1 cellular context compared by ENCODE assay signal in the genomic region with DNA sequence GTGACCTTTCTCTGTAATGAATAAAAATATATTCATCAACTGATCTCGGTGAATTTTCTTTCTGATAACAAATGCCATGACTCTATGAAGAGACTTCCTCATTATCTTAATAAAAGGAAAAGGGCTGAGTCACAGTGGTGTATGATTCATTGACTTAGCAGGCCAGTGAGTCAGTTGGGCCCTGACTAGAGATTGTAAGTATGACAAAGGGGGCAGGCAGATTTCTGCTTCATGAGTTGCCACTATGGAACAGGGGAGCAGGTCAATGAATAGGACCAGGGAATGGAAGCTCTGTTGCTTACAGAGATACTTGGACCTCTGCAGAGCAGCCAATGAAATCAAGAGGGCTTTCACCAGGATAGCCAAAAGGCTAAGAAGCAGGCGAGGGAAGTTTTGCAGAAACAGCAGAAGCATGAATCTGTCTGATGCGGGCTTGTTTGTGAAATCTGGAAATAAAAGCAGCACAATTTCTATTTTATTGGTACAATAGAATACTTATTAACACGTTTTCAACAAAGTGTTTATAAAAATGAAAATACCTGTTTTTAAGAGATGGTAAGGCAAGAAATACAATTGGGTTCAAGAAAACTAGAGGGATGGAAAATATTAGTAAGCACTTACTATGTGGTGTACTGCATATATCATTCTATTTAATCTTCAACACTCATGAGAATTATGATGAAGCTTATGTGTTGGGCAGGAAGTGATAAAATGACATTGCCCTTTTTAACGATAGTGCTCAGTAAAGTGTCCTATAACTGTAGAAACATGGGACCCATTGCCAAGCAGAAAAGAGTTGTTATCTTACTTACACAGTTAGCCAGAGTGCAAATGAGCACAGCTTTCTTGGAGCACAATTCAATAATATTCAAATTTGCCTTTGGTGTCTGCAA.
TF ChIP-seq lines count a peak whose summit lies in the region.

No MANE protein-coding gene starts in this region.

TF ChIP-seq in K562, 482 proteins besides CTCF, POLR2A, EP300 and RAD21 (continued from another document):
- TF ChIP-seq, protein P1, sequence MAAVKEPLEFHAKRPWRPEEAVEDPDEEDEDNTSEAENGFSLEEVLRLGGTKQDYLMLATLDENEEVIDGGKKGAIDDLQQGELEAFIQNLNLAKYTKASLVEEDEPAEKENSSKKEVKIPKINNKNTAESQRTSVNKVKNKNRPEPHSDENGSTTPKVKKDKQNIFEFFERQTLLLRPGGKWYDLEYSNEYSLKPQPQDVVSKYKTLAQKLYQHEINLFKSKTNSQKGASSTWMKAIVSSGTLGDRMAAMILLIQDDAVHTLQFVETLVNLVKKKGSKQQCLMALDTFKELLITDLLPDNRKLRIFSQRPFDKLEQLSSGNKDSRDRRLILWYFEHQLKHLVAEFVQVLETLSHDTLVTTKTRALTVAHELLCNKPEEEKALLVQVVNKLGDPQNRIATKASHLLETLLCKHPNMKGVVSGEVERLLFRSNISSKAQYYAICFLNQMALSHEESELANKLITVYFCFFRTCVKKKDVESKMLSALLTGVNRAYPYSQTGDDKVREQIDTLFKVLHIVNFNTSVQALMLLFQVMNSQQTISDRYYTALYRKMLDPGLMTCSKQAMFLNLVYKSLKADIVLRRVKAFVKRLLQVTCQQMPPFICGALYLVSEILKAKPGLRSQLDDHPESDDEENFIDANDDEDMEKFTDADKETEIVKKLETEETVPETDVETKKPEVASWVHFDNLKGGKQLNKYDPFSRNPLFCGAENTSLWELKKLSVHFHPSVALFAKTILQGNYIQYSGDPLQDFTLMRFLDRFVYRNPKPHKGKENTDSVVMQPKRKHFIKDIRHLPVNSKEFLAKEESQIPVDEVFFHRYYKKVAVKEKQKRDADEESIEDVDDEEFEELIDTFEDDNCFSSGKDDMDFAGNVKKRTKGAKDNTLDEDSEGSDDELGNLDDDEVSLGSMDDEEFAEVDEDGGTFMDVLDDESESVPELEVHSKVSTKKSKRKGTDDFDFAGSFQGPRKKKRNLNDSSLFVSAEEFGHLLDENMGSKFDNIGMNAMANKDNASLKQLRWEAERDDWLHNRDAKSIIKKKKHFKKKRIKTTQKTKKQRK (IDR thresholded peaks at IDR 0.05; ENCODE audit: borderline replicate concordance, low read depth, low read length) = no peak
- TF ChIP-seq MXI1 (IDR thresholded peaks at IDR 0.05; ENCODE audit: low read depth, low read length) (no peak), PHB2 (IDR thresholded peaks at IDR 0.05; ENCODE audit: low read depth) (no peak), ZBED1 (IDR thresholded peaks at IDR 0.05) (no peak), HMG20B (CRISPR knock-in tag; IDR thresholded peaks at IDR 0.05) (no peak), ADNP (tag; IDR thresholded peaks at IDR 0.05) (peak; percentile 56; the same call in 1 of the 2 replicates), ZNF212 (CRISPR knock-in tag; IDR thresholded peaks at IDR 0.05) (no peak), HDGF (IDR thresholded peaks at IDR 0.05) (no peak), FOXK1 (CRISPR knock-in tag; IDR thresholded peaks at IDR 0.05; ENCODE audit: borderline replicate concordance) (no peak)
- TF ChIP-seq, protein P2, sequence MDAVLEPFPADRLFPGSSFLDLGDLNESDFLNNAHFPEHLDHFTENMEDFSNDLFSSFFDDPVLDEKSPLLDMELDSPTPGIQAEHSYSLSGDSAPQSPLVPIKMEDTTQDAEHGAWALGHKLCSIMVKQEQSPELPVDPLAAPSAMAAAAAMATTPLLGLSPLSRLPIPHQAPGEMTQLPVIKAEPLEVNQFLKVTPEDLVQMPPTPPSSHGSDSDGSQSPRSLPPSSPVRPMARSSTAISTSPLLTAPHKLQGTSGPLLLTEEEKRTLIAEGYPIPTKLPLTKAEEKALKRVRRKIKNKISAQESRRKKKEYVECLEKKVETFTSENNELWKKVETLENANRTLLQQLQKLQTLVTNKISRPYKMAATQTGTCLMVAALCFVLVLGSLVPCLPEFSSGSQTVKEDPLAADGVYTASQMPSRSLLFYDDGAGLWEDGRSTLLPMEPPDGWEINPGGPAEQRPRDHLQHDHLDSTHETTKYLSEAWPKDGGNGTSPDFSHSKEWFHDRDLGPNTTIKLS (IDR thresholded peaks at IDR 0.05; ENCODE audit: borderline replicate concordance, low read depth) = no peak; the same call in 1 of the 2 replicates
- TF ChIP-seq, protein P3, sequence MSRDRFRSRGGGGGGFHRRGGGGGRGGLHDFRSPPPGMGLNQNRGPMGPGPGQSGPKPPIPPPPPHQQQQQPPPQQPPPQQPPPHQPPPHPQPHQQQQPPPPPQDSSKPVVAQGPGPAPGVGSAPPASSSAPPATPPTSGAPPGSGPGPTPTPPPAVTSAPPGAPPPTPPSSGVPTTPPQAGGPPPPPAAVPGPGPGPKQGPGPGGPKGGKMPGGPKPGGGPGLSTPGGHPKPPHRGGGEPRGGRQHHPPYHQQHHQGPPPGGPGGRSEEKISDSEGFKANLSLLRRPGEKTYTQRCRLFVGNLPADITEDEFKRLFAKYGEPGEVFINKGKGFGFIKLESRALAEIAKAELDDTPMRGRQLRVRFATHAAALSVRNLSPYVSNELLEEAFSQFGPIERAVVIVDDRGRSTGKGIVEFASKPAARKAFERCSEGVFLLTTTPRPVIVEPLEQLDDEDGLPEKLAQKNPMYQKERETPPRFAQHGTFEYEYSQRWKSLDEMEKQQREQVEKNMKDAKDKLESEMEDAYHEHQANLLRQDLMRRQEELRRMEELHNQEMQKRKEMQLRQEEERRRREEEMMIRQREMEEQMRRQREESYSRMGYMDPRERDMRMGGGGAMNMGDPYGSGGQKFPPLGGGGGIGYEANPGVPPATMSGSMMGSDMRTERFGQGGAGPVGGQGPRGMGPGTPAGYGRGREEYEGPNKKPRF (IDR thresholded peaks at IDR 0.05; ENCODE audit: low read depth, low read length) = no peak
- TF ChIP-seq, protein P4, sequence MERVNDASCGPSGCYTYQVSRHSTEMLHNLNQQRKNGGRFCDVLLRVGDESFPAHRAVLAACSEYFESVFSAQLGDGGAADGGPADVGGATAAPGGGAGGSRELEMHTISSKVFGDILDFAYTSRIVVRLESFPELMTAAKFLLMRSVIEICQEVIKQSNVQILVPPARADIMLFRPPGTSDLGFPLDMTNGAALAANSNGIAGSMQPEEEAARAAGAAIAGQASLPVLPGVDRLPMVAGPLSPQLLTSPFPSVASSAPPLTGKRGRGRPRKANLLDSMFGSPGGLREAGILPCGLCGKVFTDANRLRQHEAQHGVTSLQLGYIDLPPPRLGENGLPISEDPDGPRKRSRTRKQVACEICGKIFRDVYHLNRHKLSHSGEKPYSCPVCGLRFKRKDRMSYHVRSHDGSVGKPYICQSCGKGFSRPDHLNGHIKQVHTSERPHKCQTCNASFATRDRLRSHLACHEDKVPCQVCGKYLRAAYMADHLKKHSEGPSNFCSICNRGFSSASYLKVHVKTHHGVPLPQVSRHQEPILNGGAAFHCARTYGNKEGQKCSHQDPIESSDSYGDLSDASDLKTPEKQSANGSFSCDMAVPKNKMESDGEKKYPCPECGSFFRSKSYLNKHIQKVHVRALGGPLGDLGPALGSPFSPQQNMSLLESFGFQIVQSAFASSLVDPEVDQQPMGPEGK (CRISPR knock-in tag; IDR thresholded peaks at IDR 0.05; ENCODE audit: borderline replicate concordance) = no peak
